22 cellular contexts compared by ENCODE assay signal in the genomic region with DNA sequence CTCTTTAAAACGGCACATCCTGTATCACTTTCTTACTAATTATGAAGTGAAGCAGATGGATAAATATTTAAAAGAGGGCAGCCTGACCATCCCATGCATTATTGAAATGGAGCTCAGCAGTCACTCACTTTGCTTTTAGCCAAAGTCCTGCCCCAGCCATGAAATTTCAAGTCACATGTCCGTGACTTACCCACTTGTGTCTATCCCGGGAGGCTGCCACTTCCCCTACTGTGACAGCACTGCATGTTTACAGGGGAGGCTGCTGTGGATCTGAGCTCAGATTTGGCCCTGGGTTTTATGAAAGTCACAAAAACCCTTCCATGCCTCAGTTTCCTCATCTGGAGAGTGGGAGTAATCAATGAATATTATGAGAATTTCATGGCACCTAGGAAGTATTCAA. TPM values are rescaled to one million over a fixed set of nuclear protein-coding genes. Genes with fewer than 3 reads are reported as not detected.
DNase-seq lines count a peak whose midpoint lies in the region; ATAC-seq and TF ChIP-seq lines count a peak whose summit lies in the region.
"Had no signal": no experiment of that assay in that cellular context is flagged by ENCODE, and none has a peak within 500 bp of the region (broad histone marks: within the 10 kb centered on the region; RNA-seq: fewer than 3 reads in every experiment).

No MANE protein-coding gene starts in this region.

- H3K27ac ChIP-seq in body of pancreas = peak overlapping the region; percentile 91 to 98 (median 95)
- peak overlapping the region in 3 of 4 donors; percentile 69 to 73 (median 71) for H3K27ac ChIP-seq in gastrocnemius medialis
- H3K27ac ChIP-seq: cardiac muscle cell, SK-N-MC had no signal

- no peak overlapping the region for H3K4me3 Mint-ChIP-seq in HFFc6
- H3K4me3 Mint-ChIP-seq: activated B cell treated with CpG ODN at 0.5 μM for 24 hours; activated CD8-positive, alpha-beta T cell treated with anti-CD3 and anti-CD28 coated beads for 36 hours; CD4-positive, CD25-positive, alpha-beta regulatory T cell had no signal

- no peaks in the 10 kb centered on the region for H3K36me3 Mint-ChIP-seq in HFFc6 (ENCODE audit: low read depth)
- H3K36me3 Mint-ChIP-seq: CD4-positive, CD25-positive, alpha-beta regulatory T cell had no signal

- intact Hi-C loops in body of pancreas (cut with DNase I) = no loop called here
- intact Hi-C loops in gastrocnemius medialis (cut with DNase I; ENCODE audit: low total_unique reads) = no loop called here

- H3K27me3 ChIP-seq in NT2/D1 (ENCODE audit: insufficient read depth, insufficient read length) = no peaks in the 10 kb centered on the region
- H3K27me3 ChIP-seq in body of pancreas = no peaks in the 10 kb centered on the region
- no peaks in the 10 kb centered on the region for H3K27me3 ChIP-seq in gastrocnemius medialis
- H3K27me3 ChIP-seq: cardiac muscle cell had no signal

- DNase-seq in NT2/D1 (ENCODE audit: low read depth, low spot score) (no peak), body of pancreas (no peak), mesenteric fat pad (ENCODE audit: low spot score) (peak; percentile 64), gastrocnemius medialis (no peak), HFFc6 (no peak)
- no peak for DNase-seq in stimulated activated CD4-positive, alpha-beta T cell treated with anti-CD3 and anti-CD28 coated beads, Interleukin-2, amount 100 ng/mL, for 48 hours
- no peak for DNase-seq in activated naive CD4-positive, alpha-beta T cell treated with Interleukin-2 at 50 U/mL for 16 hours
- DNase-seq: activated B cell treated with CpG ODN at 0.5 μM for 24 hours; activated CD8-positive, alpha-beta T cell treated with anti-CD3 and anti-CD28 coated beads for 36 hours; activated T-cell treated with anti-CD3 and anti-CD28 coated beads, Interleukin-2, amount 50 U/mL, for 1 hour; amniotic stem cell; CD4-positive, CD25-positive, alpha-beta regulatory T cell; DMS79 treated with DMSO at 0.1 percent for 48 hours; erythroblast; MV-4-11; NCI-H1694 treated with DMSO at 0.1 percent for 48 hours; NCI-H226; stimulated activated CD4-positive, alpha-beta T cell treated with anti-CD3 and anti-CD28 coated beads, Interleukin-15, amount 100 ng/mL, for 24 hours had no signal

- H3K9me3 ChIP-seq in NT2/D1 (ENCODE audit: insufficient read depth, low read length) (peaks cover 15% of the 10 kb centered on the region; the same call in 1 of the 2 replicates), body of pancreas (no peaks in the 10 kb centered on the region), gastrocnemius medialis (no peaks in the 10 kb centered on the region)

- TF ChIP-seq CTCF in body of pancreas (IDR thresholded peaks at IDR 0.05) = no peak
- TF ChIP-seq CTCF in gastrocnemius medialis (IDR thresholded peaks at IDR 0.05 in 4 of 5, conservative IDR thresholded peaks at IDR 0.05 in 1 of 5) = no peak
- no peak for TF ChIP-seq CTCF in HFFc6 (IDR thresholded peaks at IDR 0.05)

- peak overlapping the region; percentile 35 for H3K9ac ChIP-seq in NT2/D1 (ENCODE audit: insufficient read length, low read depth)

- H3K4me1 Mint-ChIP-seq in HFFc6 (ENCODE audit: low read depth) = peaks cover 32% of the 10 kb centered on the region
- H3K4me1 Mint-ChIP-seq: CD4-positive, CD25-positive, alpha-beta regulatory T cell had no signal

- H3K36me3 ChIP-seq in NT2/D1 (ENCODE audit: insufficient read depth, insufficient read length, low read length) (peaks cover 2% of the 10 kb centered on the region), body of pancreas (replicated peaks in 1 of 2; ENCODE audit: insufficient read depth in 1 of 2, low read depth in 2 of 2) (no peaks in the 10 kb centered on the region), gastrocnemius medialis (no peaks in the 10 kb centered on the region)
- H3K36me3 ChIP-seq: cardiac muscle cell had no signal

- no peaks in the 10 kb centered on the region for H3K9me3 Mint-ChIP-seq in HFFc6
- H3K9me3 Mint-ChIP-seq: activated B cell treated with CpG ODN at 0.5 μM for 24 hours; activated CD8-positive, alpha-beta T cell treated with anti-CD3 and anti-CD28 coated beads for 36 hours; CD4-positive, CD25-positive, alpha-beta regulatory T cell had no signal

- in situ Hi-C loops in gastrocnemius medialis (cut with MboI; ENCODE audit: low sequenced_read_pairs in 4 of 4) = loop anchor here in 2 of 4 donors (25.0 kb wide), 1 partner anchor 361 kb away; a partner anchor contains a TSS

- no peak overlapping the region for H3K27ac Mint-ChIP-seq in HFFc6
- H3K27ac Mint-ChIP-seq: activated B cell treated with CpG ODN at 0.5 μM for 24 hours; activated CD8-positive, alpha-beta T cell treated with anti-CD3 and anti-CD28 coated beads for 36 hours; CD4-positive, CD25-positive, alpha-beta regulatory T cell had no signal

- H3K4me3 ChIP-seq in NT2/D1 (ENCODE audit: insufficient read length, low read depth) (no peak overlapping the region), body of pancreas (no peak overlapping the region), gastrocnemius medialis (no peak overlapping the region)
- H3K4me3 ChIP-seq: cardiac muscle cell, K562, SK-N-MC had no signal

- no peak for TF ChIP-seq POLR2A in body of pancreas (IDR thresholded peaks at IDR 0.05)
- no peak for TF ChIP-seq POLR2A in gastrocnemius medialis (IDR thresholded peaks at IDR 0.05)

- no peaks in the 10 kb centered on the region; the same call in 1 of the 2 replicates for H3K27me3 Mint-ChIP-seq in HFFc6 (ENCODE audit: insufficient read depth)
- H3K27me3 Mint-ChIP-seq: activated CD8-positive, alpha-beta T cell treated with anti-CD3 and anti-CD28 coated beads for 36 hours had no signal

- peaks cover 8% of the 10 kb centered on the region for H3K4me1 ChIP-seq in NT2/D1 (ENCODE audit: insufficient read depth, insufficient read length)
- H3K4me1 ChIP-seq in body of pancreas = peaks cover 31% of the 10 kb centered on the region
- peaks cover 22 to 41% of the 10 kb centered on the region in 2 donors for H3K4me1 ChIP-seq in gastrocnemius medialis

- 76 to 84% methylated on average over 3 of the region's 3 CpGs for WGBS in body of pancreas, 2 donors

- ATAC-seq in body of pancreas (no peak), gastrocnemius medialis (no peak)
- ATAC-seq: activated CD8-positive, alpha-beta T cell treated with anti-CD3 and anti-CD28 coated beads for 36 hours; K562; Panc1 had no signal

RNA-seq across cellular contexts. Expression of a gene that starts 17.9 kb away (rescaled TPM):
- total RNA-seq in body of pancreas (10 to 100 TPM; 12.2 to 14.0 TPM), mesenteric fat pad (23.5 TPM), gastrocnemius medialis (1 to 10 TPM in 3 of 4 donors, under 1 TPM in 1; 0.87 to 5.6 (median 1.7) TPM)
- 10 to 100 TPM; 11.4 to 14.8 (median 13.5) TPM for total RNA-seq in HFFc6 (2021; fragmentation: NEBNext Ultra II Directional; extraction: Animal tissue kit (Norgen Biotek cat#: 25700))

RNA-seq across cellular contexts. Expression of a gene that starts 21.7 kb away (rescaled TPM):
- total RNA-seq in body of pancreas (10 to 100 TPM; 19.5 to 33.9 TPM), mesenteric fat pad (194 TPM), gastrocnemius medialis (10 to 100 TPM in 2 of 4 donors, 1 to 10 TPM in 2; 5.8 to 33.9 (median 15.1) TPM)
- 1 to 10 TPM in 5 of 6 experiments, under 1 TPM in 1; 1.00 to 2.5 (median 1.9) TPM for total RNA-seq in HFFc6 (2021; fragmentation: NEBNext Ultra II Directional; extraction: Animal tissue kit (Norgen Biotek cat#: 25700))
- total RNA-seq: activated B cell treated with CpG ODN at 0.5 μM for 24 hours; activated CD8-positive, alpha-beta T cell treated with anti-CD3 and anti-CD28 coated beads for 36 hours; cardiac muscle cell; CD4-positive, CD25-positive, alpha-beta regulatory T cell had no signal
